In the genomic region with DNA sequence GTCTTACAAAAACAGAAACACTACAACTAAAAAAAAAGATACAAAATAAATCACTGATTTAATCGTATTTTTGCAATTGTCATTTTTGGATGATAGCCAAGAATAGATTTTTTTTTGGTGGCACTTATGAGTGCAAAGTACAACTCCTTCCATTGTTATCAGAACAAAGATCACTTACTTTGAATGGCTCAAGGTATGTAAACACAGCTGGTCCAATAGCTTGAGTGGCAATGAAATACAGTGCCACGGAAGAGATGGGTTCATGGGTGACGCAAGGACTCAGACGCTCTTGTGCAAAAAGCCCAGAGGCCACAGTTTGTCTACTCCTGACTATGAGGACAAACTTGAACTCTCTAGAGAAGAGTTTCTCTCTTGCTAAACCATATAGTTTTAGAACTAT, we compare ENCODE assay signal across 14 cellular contexts.
DNase-seq lines count a peak whose midpoint lies in the region; FAIRE-seq and TF ChIP-seq lines count a peak whose summit lies in the region.
"Had no signal": no experiment of that assay in that cellular context is flagged by ENCODE, and none has a peak within 500 bp of the region (broad histone marks: within the 10 kb centered on the region; RNA-seq: fewer than 3 reads in every experiment).

No MANE protein-coding gene starts in this region.

- FAIRE-seq in GM19239 (lab: Jason Lieb, UNC), result no peak

- DNase-seq in COR-L47 (lab: John Stamatoyannopoulos, UW), result peak; percentile 49
- peak; percentile 45 to 95 (median 91) for DNase-seq in NCI-H1417 (lab: John Stamatoyannopoulos, UW)
- peak; percentile 98 for DNase-seq in NCI-H345 treated with DMSO at 0.1 percent for 48 hours (lab: John Stamatoyannopoulos, UW; ENCODE audit: unreplicated experiment)
- peak; percentile 68 for DNase-seq in epithelial cell of esophagus (ENCODE audit: low read depth)
- DNase-seq in RPMI8226, result no peak
- no peak for DNase-seq in uterus
- no peak for DNase-seq in GM19239 (ENCODE audit: insufficient read length, low spot score)
- DNase-seq in COLO829 (ENCODE audit: low spot score), result no peak
- DNase-seq: activated CD4-positive, alpha-beta T cell treated with anti-CD3 and anti-CD28 coated beads, Interleukin-2, amount 10 ng/mL, durations not matched to agents 7 days and 5 days; activated naive CD8-positive, alpha-beta T cell treated with anti-CD3 and anti-CD28 coated beads, Interleukin-2, amount 10 ng/mL, durations not matched to agents 7 days and 5 days; CD8-positive, alpha-beta memory T cell; GM23248; natural killer cell had no signal

- intact Hi-C loops in uterus (cut with DNase I; ENCODE audit: low total_unique reads), result no loop called here

- H3K4me1 ChIP-seq in uterus, result no peaks in the 10 kb centered on the region
- H3K4me1 ChIP-seq: breast epithelium had no signal

- H3K9me3 ChIP-seq in uterus, result no peaks in the 10 kb centered on the region
- H3K9me3 ChIP-seq: breast epithelium had no signal

- no peak overlapping the region for H3K27ac ChIP-seq in uterus
- H3K27ac ChIP-seq: breast epithelium, GM23248 had no signal

- TF ChIP-seq CTCF in epithelial cell of esophagus (IDR thresholded peaks at IDR 0.05; ENCODE audit: insufficient read depth, low read depth, low read length, missing control alignments) (no peak), uterus (IDR thresholded peaks at IDR 0.05) (no peak)

- H3K27me3 ChIP-seq in uterus, result no peaks in the 10 kb centered on the region
- H3K27me3 ChIP-seq: breast epithelium had no signal

- TF ChIP-seq POLR2A in uterus (IDR thresholded peaks at IDR 0.05), result no peak

- H3K4me3 ChIP-seq in epithelial cell of esophagus (ENCODE audit: low read length) (no peak overlapping the region), uterus (no peak overlapping the region)
- H3K4me3 ChIP-seq: breast epithelium, GM23248 had no signal

- H3K36me3 ChIP-seq in uterus, result no peaks in the 10 kb centered on the region
- H3K36me3 ChIP-seq: breast epithelium had no signal

Comparison
In these comparisons a context has a peak if more than half of its experiments do, and no peak if none do; other contexts are left out.
1. DNase-seq: peak in COR-L47 (single experiment), NCI-H1417 (3 of 3), NCI-H345 treated with DMSO at 0.1 percent for 48 hours (single experiment) and epithelial cell of esophagus (single experiment); none in RPMI8226 (single experiment), uterus (0 of 2), GM19239 (single experiment) and COLO829 (single experiment).